8 cellular contexts compared by ENCODE assay signal in genomic region chr4:169270156-169270809, GRCh38. TPM values are rescaled to one million over a fixed set of nuclear protein-coding genes. Genes with fewer than 3 reads are reported as not detected.
DNase-seq lines count a peak whose midpoint lies in the region; ATAC-seq and TF ChIP-seq lines count a peak whose summit lies in the region.

No MANE protein-coding gene starts in this region.

- H3K4me3 ChIP-seq in iPS-18c (ENCODE audit: insufficient read depth, low read depth, low read length) (peak overlapping the region; percentile 94), skeletal muscle cell (ENCODE audit: low read depth, low read length) (peak overlapping the region; percentile 95)

- ATAC-seq in HG03159 (IDR thresholded peaks at IDR 0.05; ENCODE audit: unreplicated experiment), result peak; percentile 46

- DNase-seq in DMS153 (lab: John Stamatoyannopoulos, UW) (peak; percentile 58), GM19238 (ENCODE audit: insufficient read length, low spot score) (peak; percentile 63), OCI-M1 (lab: John Stamatoyannopoulos, UW) (peak; percentile 74), skeletal muscle cell (ENCODE audit: low read depth) (no peak), NCI-H2029 (lab: John Stamatoyannopoulos, UW) (no peak)

- H3K4me3 Mint-ChIP-seq in brain, result peak overlapping the region; percentile 85 to 98 (median 93)

- peaks cover 9% of the 10 kb centered on the region for H3K36me3 Mint-ChIP-seq in brain

- peaks cover 55% of the 10 kb centered on the region for H3K4me1 Mint-ChIP-seq in brain

- H3K27ac Mint-ChIP-seq in brain, result peak overlapping the region; percentile 84 to 94 (median 88)

- TF ChIP-seq CTCF in brain (conservative IDR thresholded peaks at IDR 0.05), result no peak

- H3K27me3 Mint-ChIP-seq in brain, result peaks cover 4% of the 10 kb centered on the region

- no peaks in the 10 kb centered on the region for H3K9me3 ChIP-seq in iPS-18c (ENCODE audit: control insufficient read depth, insufficient read depth, low read length)

- no peaks in the 10 kb centered on the region for H3K9me3 Mint-ChIP-seq in brain

RNA-seq across cellular contexts. Expression of gene SH3RF1, which starts 0.5 kb away (rescaled TPM):
- 7.1 TPM for polyA plus RNA-seq in brain (ENCODE audit: insufficient read depth, low read depth, low replicate concordance)

Comparison
In these comparisons a context has a peak if more than half of its experiments do, and no peak if none do; other contexts are left out.
1. DNase-seq: peak in DMS153 (single experiment), GM19238 (single experiment) and OCI-M1 (single experiment); none in skeletal muscle cell (single experiment) and NCI-H2029 (single experiment).